ENCODE assay signal across 19 cellular contexts in the genomic region with DNA sequence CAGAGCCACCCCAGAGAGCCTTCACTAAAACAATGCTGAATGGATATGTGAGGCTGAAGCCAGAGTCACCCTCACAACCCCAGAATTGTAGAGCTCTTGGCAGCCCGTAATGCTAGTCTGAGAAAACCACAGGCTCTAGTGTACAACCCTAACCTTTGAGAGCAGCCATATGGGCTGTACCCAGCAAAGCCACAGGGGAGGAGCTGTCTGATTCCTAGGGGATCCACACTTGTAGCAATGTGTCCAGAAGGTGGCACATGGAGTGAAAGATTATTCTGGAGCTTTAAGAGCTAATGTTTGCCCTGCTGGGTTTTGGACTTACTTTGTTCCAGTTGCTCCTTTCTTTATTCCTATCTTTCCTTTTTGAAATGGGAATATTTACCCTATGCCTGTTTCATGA.
DNase-seq lines count a peak whose midpoint lies in the region; ATAC-seq and TF ChIP-seq lines count a peak whose summit lies in the region.
"Had no signal": no experiment of that assay in that cellular context is flagged by ENCODE, and none has a peak within 500 bp of the region (broad histone marks: within the 10 kb centered on the region; RNA-seq: fewer than 3 reads in every experiment).

No MANE protein-coding gene starts in this region.

- TF ChIP-seq CTCF in chondrocyte (IDR thresholded peaks at IDR 0.05) = peak; percentile 20

- no peak overlapping the region for H3K27ac Mint-ChIP-seq in chondrocyte (ENCODE audit: unreplicated experiment)
- no peak overlapping the region for H3K27ac Mint-ChIP-seq in stimulated activated memory B cell treated with anti-CD40 and anti-IgM and Interleukin-4, amounts not matched to agents 10 μg/mL and 1 μg/mL and 100 μg/mL, for 72 hours
- H3K27ac Mint-ChIP-seq: B cell; CD8-positive, alpha-beta T cell had no signal

- H3K27me3 Mint-ChIP-seq in chondrocyte (ENCODE audit: low read depth) = peaks cover under 1% of the 10 kb centered on the region
- H3K27me3 Mint-ChIP-seq in stimulated activated memory B cell treated with anti-CD40 and anti-IgM and Interleukin-4, amounts not matched to agents 10 μg/mL and 1 μg/mL and 100 μg/mL, for 72 hours = no peaks in the 10 kb centered on the region
- H3K27me3 Mint-ChIP-seq: B cell had no signal

- ATAC-seq in stimulated activated memory B cell treated with anti-CD40 and anti-IgM and Interleukin-4, amounts not matched to agents 10 μg/mL and 1 μg/mL and 100 μg/mL, for 72 hours = peak; percentile 12
- no peak for ATAC-seq in HG03378 (IDR thresholded peaks at IDR 0.05; ENCODE audit: unreplicated experiment)
- ATAC-seq: CD8-positive, alpha-beta T cell had no signal

- DNase-seq in DMS53 (lab: John Stamatoyannopoulos, UW) = peak; percentile 0
- no peak for DNase-seq in DMS53 treated with DMSO at 0.1 percent for 48 hours (lab: John Stamatoyannopoulos, UW; ENCODE audit: unreplicated experiment)
- DNase-seq in HT1080 (ENCODE audit: low read depth) = peak; percentile 4
- DNase-seq in chondrocyte (ENCODE audit: low spot score) = no peak
- DNase-seq in NCI-H2171 treated with DMSO at 0.1 percent for 48 hours (lab: John Stamatoyannopoulos, UW) = no peak
- DNase-seq: CD8-positive, alpha-beta T cell; DMS79 treated with DMSO at 0.1 percent for 48 hours; GOT3; Karpas-422; NCI-H1105; NCI-H1436 treated with DMSO at 0.1 percent for 48 hours; NCI-H187 treated with DMSO at 0.1 percent for 48 hours; NCI-H2107; NCI-H2227 treated with DMSO at 0.1 percent for 48 hours; NCI-H748 treated with DMSO at 0.1 percent for 48 hours; SHP77 had no signal

- peaks cover 9% of the 10 kb centered on the region for H3K4me1 Mint-ChIP-seq in chondrocyte (ENCODE audit: low read depth)
- no peaks in the 10 kb centered on the region for H3K4me1 Mint-ChIP-seq in stimulated activated memory B cell treated with anti-CD40 and anti-IgM and Interleukin-4, amounts not matched to agents 10 μg/mL and 1 μg/mL and 100 μg/mL, for 72 hours
- H3K4me1 Mint-ChIP-seq: B cell had no signal

- peaks cover 10% of the 10 kb centered on the region for H3K9me3 Mint-ChIP-seq in chondrocyte (ENCODE audit: low read depth)
- peaks cover 3% of the 10 kb centered on the region for H3K9me3 Mint-ChIP-seq in stimulated activated memory B cell treated with anti-CD40 and anti-IgM and Interleukin-4, amounts not matched to agents 10 μg/mL and 1 μg/mL and 100 μg/mL, for 72 hours
- H3K9me3 Mint-ChIP-seq: CD8-positive, alpha-beta T cell had no signal

- no peak overlapping the region for H3K4me3 Mint-ChIP-seq in chondrocyte (ENCODE audit: unreplicated experiment)
- H3K4me3 Mint-ChIP-seq in stimulated activated memory B cell treated with anti-CD40 and anti-IgM and Interleukin-4, amounts not matched to agents 10 μg/mL and 1 μg/mL and 100 μg/mL, for 72 hours = no peak overlapping the region
- H3K4me3 Mint-ChIP-seq: B cell; CD8-positive, alpha-beta T cell had no signal

- H3K36me3 Mint-ChIP-seq in chondrocyte (ENCODE audit: low read depth) = peaks cover 1% of the 10 kb centered on the region
- no peaks in the 10 kb centered on the region for H3K36me3 Mint-ChIP-seq in stimulated activated memory B cell treated with anti-CD40 and anti-IgM and Interleukin-4, amounts not matched to agents 10 μg/mL and 1 μg/mL and 100 μg/mL, for 72 hours
- H3K36me3 Mint-ChIP-seq: CD8-positive, alpha-beta T cell had no signal

Comparison
In these comparisons a context has a peak if more than half of its experiments do, and no peak if none do; other contexts are left out.
1. DNase-seq: peak in DMS53 (single experiment) and HT1080 (single experiment); none in DMS53 treated with DMSO at 0.1 percent for 48 hours (single experiment), chondrocyte (single experiment) and NCI-H2171 treated with DMSO at 0.1 percent for 48 hours (single experiment).